ENCODE assay signal across 30 cellular contexts in genomic region chr9:16559418-16560188, GRCh38.
A peak's percentile ranks its signal among the peaks of the same experiment; 100 is the strongest.
DNase-seq lines count a peak whose midpoint lies in the region; ATAC-seq, FAIRE-seq and TF ChIP-seq lines count a peak whose summit lies in the region.
"Had no signal": no experiment of that assay in that cellular context is flagged by ENCODE, and none has a peak within 500 bp of the region (broad histone marks: within the 10 kb centered on the region; RNA-seq: fewer than 3 reads in every experiment).

No MANE protein-coding gene starts in this region.

- H3K4me1 Mint-ChIP-seq in T-helper 2 cell treated with Interferon-gamma antibody and Interleukin-4, amounts not matched to agents 5 μg/mL and 100 μg/mL, for 36 hours (ENCODE audit: low read depth): no peaks in the 10 kb centered on the region
- H3K4me1 Mint-ChIP-seq: activated naive CD8-positive, alpha-beta T cell treated with anti-CD3 and anti-CD28 coated beads for 36 hours; CD4-positive, alpha-beta memory T cell; stimulated activated naive CD8-positive, alpha-beta T cell treated with anti-CD3 and anti-CD28 coated beads, Interleukin-15, amount 100 ng/mL, for 72 hours had no signal

- H3K9ac ChIP-seq in liver (ENCODE audit: low read depth in 1 of 2, low read length in 2 of 2) (no peak overlapping the region), HepG2 (ENCODE audit: insufficient read depth, low read depth, low read length) (no peak overlapping the region), mesendoderm (ENCODE audit: low read length) (no peak overlapping the region)
- H3K9ac ChIP-seq: SK-N-SH had no signal

- no peaks in the 10 kb centered on the region for H3K79me1 ChIP-seq in mesendoderm (ENCODE audit: low read length)

- TF ChIP-seq EP300 in HepG2 (IDR thresholded peaks at IDR 0.05; ENCODE audit: low read depth in 2 of 2, low read length in 2 of 2) (no peak), HepG2 (CRISPR knock-in tag; IDR thresholded peaks at IDR 0.05; ENCODE audit: borderline replicate concordance) (no peak)

- TF ChIP-seq RAD21 in liver (IDR thresholded peaks at IDR 0.05) (peak; percentile 52 to 61), HepG2 (CRISPR knock-in tag; IDR thresholded peaks at IDR 0.05) (no peak)

- no peaks in the 10 kb centered on the region for H3K36me3 Mint-ChIP-seq in T-helper 2 cell treated with Interferon-gamma antibody and Interleukin-4, amounts not matched to agents 5 μg/mL and 100 μg/mL, for 36 hours (ENCODE audit: low read depth)
- H3K36me3 Mint-ChIP-seq: activated CD4-positive, alpha-beta memory T cell treated with anti-CD3 and anti-CD28 coated beads for 36 hours; activated naive CD8-positive, alpha-beta T cell treated with anti-CD3 and anti-CD28 coated beads for 36 hours; CD4-positive, alpha-beta memory T cell had no signal

- no peak for TF ChIP-seq CTCF in liver (IDR thresholded peaks at IDR 0.05; ENCODE audit: low read depth, low read length, missing input control)
- no peak for TF ChIP-seq CTCF in HepG2 (CRISPR knock-in tag; IDR thresholded peaks at IDR 0.05)

- no peak overlapping the region for H4K8ac ChIP-seq in mesendoderm (ENCODE audit: low read depth, low read length)

- DNase-seq in HepG2 (ENCODE audit: low spot score) (no peak), NCI-H69 (lab: John Stamatoyannopoulos, UW) (peak; percentile 55), mesendoderm (peak; percentile 52)
- DNase-seq in stimulated activated naive CD8-positive, alpha-beta T cell treated with anti-CD3 and anti-CD28 coated beads, Interleukin-15, Interleukin-2, amounts not matched to agents 100 U/mL and 50 U/mL, for 24 hours: no peak
- DNase-seq in T-helper 2 cell treated with Interferon-gamma antibody and Interleukin-4, amounts not matched to agents 5 μg/mL and 100 μg/mL, for 36 hours (ENCODE audit: low spot score): no peak
- DNase-seq: activated CD4-positive, alpha-beta memory T cell treated with anti-CD3 and anti-CD28 coated beads for 36 hours; activated CD4-positive, CD25-positive, alpha-beta regulatory T cell treated with anti-CD3 and anti-CD28 coated beads, Interleukin-2, amount 50 U/mL, for 72 hours; activated CD8-positive, alpha-beta memory T cell treated with anti-CD3 and anti-CD28 coated beads, Interleukin-2, amount 50 U/mL, for 48 hours; activated naive CD8-positive, alpha-beta T cell treated with anti-CD3 and anti-CD28 coated beads for 36 hours; aorta; CD4-positive, alpha-beta memory T cell; cortex of kidney; endodermal cell; foreskin keratinocyte; kidney glomerular epithelial cell; mammary epithelial cell; NCI-H1694; NCI-H226; NCI-H748 treated with DMSO at 0.1 percent for 48 hours; SK-N-SH; stimulated activated naive CD8-positive, alpha-beta T cell treated with anti-CD3 and anti-CD28 coated beads, Interleukin-15, amount 100 ng/mL, for 72 hours; tibial artery had no signal

- in situ Hi-C loops in HepG2 (cut with HindIII; ENCODE audit: extremely low pct_ligation_motif_present, low pct_unique_long_range_greater_than_20kb): no loop called here

- ATAC-seq in HepG2 (no peak), GM21528 (IDR thresholded peaks at IDR 0.05; ENCODE audit: low FRiP score, unreplicated experiment) (no peak), HG03520 (IDR thresholded peaks at IDR 0.05; ENCODE audit: unreplicated experiment) (no peak)
- no peak for ATAC-seq in stimulated activated naive CD8-positive, alpha-beta T cell treated with anti-CD3 and anti-CD28 coated beads, Interleukin-15, Interleukin-2, amounts not matched to agents 100 U/mL and 50 U/mL, for 24 hours
- ATAC-seq: A549; foreskin keratinocyte; stimulated activated naive CD8-positive, alpha-beta T cell treated with anti-CD3 and anti-CD28 coated beads, Interleukin-15, amount 100 ng/mL, for 72 hours had no signal

- H3K9me3 ChIP-seq in liver (ENCODE audit: control insufficient read depth in 4 of 4, low read length in 3 of 4): no peaks in the 10 kb centered on the region
- H3K9me3 ChIP-seq in HepG2 (ENCODE audit: low read length): no peaks in the 10 kb centered on the region
- H3K9me3 ChIP-seq: A549, esophagus muscularis mucosa, neutrophil, prostate gland, SK-N-SH, tibial artery had no signal

- H3K27me3 Mint-ChIP-seq in T-helper 2 cell treated with Interferon-gamma antibody and Interleukin-4, amounts not matched to agents 5 μg/mL and 100 μg/mL, for 36 hours (ENCODE audit: low read depth): no peaks in the 10 kb centered on the region
- H3K27me3 Mint-ChIP-seq: activated CD4-positive, alpha-beta memory T cell treated with anti-CD3 and anti-CD28 coated beads for 36 hours; activated naive CD8-positive, alpha-beta T cell treated with anti-CD3 and anti-CD28 coated beads for 36 hours; CD4-positive, alpha-beta memory T cell; stimulated activated naive CD8-positive, alpha-beta T cell treated with anti-CD3 and anti-CD28 coated beads, Interleukin-15, amount 100 ng/mL, for 72 hours had no signal

- H2BK5ac ChIP-seq in mesendoderm (ENCODE audit: low read length): no peak overlapping the region

- no peak overlapping the region for H4K5ac ChIP-seq in mesendoderm (ENCODE audit: low read length)

- BruUV-seq in HepG2 (replicated peaks; lab: Mats Ljungman, UMichigan): no TSS peak

- H2AFZ ChIP-seq in HepG2 (ENCODE audit: low read length): no peak overlapping the region

- CTCF ChIA-PET in HepG2 (lab: Yijun Ruan, JAX; ENCODE audit: low intra/inter-chr PET ratio, low total read pairs): no interaction called here

- H3K4me2 ChIP-seq in HepG2 (ENCODE audit: low read depth, low read length): no peak overlapping the region
- H3K4me2 ChIP-seq in mesendoderm (ENCODE audit: low read length): no peak overlapping the region
- H3K4me2 ChIP-seq: A549, SK-N-SH had no signal

- H3K4me3 ChIP-seq in liver (ENCODE audit: low read depth in 1 of 3, low read length in 3 of 3) (no peak overlapping the region), HepG2 (replicated peaks in 1 of 3; ENCODE audit: insufficient read depth in 1 of 3, low read depth in 2 of 3, low read length in 3 of 3) (no peak overlapping the region), mesendoderm (ENCODE audit: low read length) (no peak overlapping the region)
- H3K4me3 ChIP-seq: A549, esophagus muscularis mucosa, prostate gland, tibial artery had no signal

- no peak overlapping the region for H3K4ac ChIP-seq in mesendoderm (ENCODE audit: low read depth, low read length)

- H3K27ac Mint-ChIP-seq in T-helper 2 cell treated with Interferon-gamma antibody and Interleukin-4, amounts not matched to agents 5 μg/mL and 100 μg/mL, for 36 hours: no peak overlapping the region
- H3K27ac Mint-ChIP-seq: activated CD4-positive, alpha-beta memory T cell treated with anti-CD3 and anti-CD28 coated beads for 36 hours; activated naive CD8-positive, alpha-beta T cell treated with anti-CD3 and anti-CD28 coated beads for 36 hours; CD4-positive, alpha-beta memory T cell; endodermal cell; stimulated activated naive CD8-positive, alpha-beta T cell treated with anti-CD3 and anti-CD28 coated beads, Interleukin-15, amount 100 ng/mL, for 72 hours; T-helper 1 cell treated with Interleukin-12 subunit alpha and Interleukin-12 subunit beta and Interleukin-4 antibody, amounts not matched to agents 30 μg/mL and 1 μg/mL, for 36 hours had no signal

- 43% methylated on average over 6 of the region's 6 CpGs for WGBS in liver
- WGBS in HepG2 (ENCODE audit: low lambda C conversion rate): 2% methylated on average over 6 of the region's 6 CpGs
- WGBS in mesendoderm (ENCODE audit: extremely low coverage, insufficient coverage, low lambda C conversion rate): no CpG with 5 or more reads among the region's 6 CpGs

- H3K36me3 ChIP-seq in liver (ENCODE audit: control insufficient read depth in 4 of 4, insufficient read depth in 3 of 4, low read depth in 1 of 4, low read length in 3 of 4) (no peaks in the 10 kb centered on the region), HepG2 (replicated peaks in 1 of 2; ENCODE audit: control insufficient read depth in 1 of 2, insufficient read depth in 2 of 2, low read length in 2 of 2) (no peaks in the 10 kb centered on the region), mesendoderm (ENCODE audit: control insufficient read depth, insufficient read depth, low read length) (no peaks in the 10 kb centered on the region)
- H3K36me3 ChIP-seq: esophagus muscularis mucosa, neutrophil, prostate gland, tibial artery had no signal

- no peak overlapping the region for H2BK120ac ChIP-seq in mesendoderm (ENCODE audit: low read depth, low read length)

- H3K4me1 ChIP-seq in liver (ENCODE audit: control insufficient read depth in 4 of 4, insufficient read depth in 4 of 4, low read length in 3 of 4) (peaks cover 3 to 10% (median 5%) of the 10 kb centered on the region in 4 donors), HepG2 (ENCODE audit: insufficient read depth, low read length) (no peaks in the 10 kb centered on the region), mesendoderm (ENCODE audit: control insufficient read depth, low read depth, low read length) (peaks cover 4% of the 10 kb centered on the region)
- H3K4me1 ChIP-seq: A549, foreskin keratinocyte, prostate gland, tibial artery had no signal

- H3K79me2 ChIP-seq in HepG2 (ENCODE audit: insufficient read depth, low read length) (no peaks in the 10 kb centered on the region), mesendoderm (ENCODE audit: control insufficient read depth, insufficient read depth, low read length) (no peaks in the 10 kb centered on the region)

- peak overlapping the region; percentile 9 for H3K56ac ChIP-seq in mesendoderm (ENCODE audit: low read length)

- no peak overlapping the region for H3K23ac ChIP-seq in mesendoderm (ENCODE audit: low read length)

- FAIRE-seq in HepG2 (lab: Jason Lieb, UNC): no peak
- FAIRE-seq: A549 had no signal

- intact Hi-C loops in HepG2 (cut with micrococcal nuclease; ENCODE audit: unreplicated experiment): no loop called here

- no peak overlapping the region for H3K18ac ChIP-seq in mesendoderm (ENCODE audit: low read length)

- no peak for TF ChIP-seq POLR2A in HepG2 (IDR thresholded peaks at IDR 0.05; ENCODE audit: insufficient read depth in 1 of 2, low read depth in 2 of 2, low read length in 2 of 2)

- H3K9me3 Mint-ChIP-seq in T-helper 2 cell treated with Interferon-gamma antibody and Interleukin-4, amounts not matched to agents 5 μg/mL and 100 μg/mL, for 36 hours: peaks cover 5% of the 10 kb centered on the region
- H3K9me3 Mint-ChIP-seq: activated naive CD8-positive, alpha-beta T cell treated with anti-CD3 and anti-CD28 coated beads for 36 hours; endodermal cell; stimulated activated naive CD8-positive, alpha-beta T cell treated with anti-CD3 and anti-CD28 coated beads, Interleukin-15, amount 100 ng/mL, for 72 hours; T-helper 1 cell treated with Interleukin-12 subunit alpha and Interleukin-12 subunit beta and Interleukin-4 antibody, amounts not matched to agents 30 μg/mL and 1 μg/mL, for 36 hours had no signal

- POLR2A ChIA-PET in HepG2 (lab: Yijun Ruan, JAX): no interaction called here

- H3K27ac ChIP-seq in liver (ENCODE audit: low read depth in 1 of 2, low read length in 2 of 2) (peak overlapping the region in 1 of 2 donors; percentile 41), HepG2 (ENCODE audit: extremely low read length, insufficient read depth, low read length) (no peak overlapping the region), mesendoderm (ENCODE audit: low read depth, low read length) (no peak overlapping the region)
- H3K27ac ChIP-seq: A549, esophagus muscularis mucosa, foreskin keratinocyte, neutrophil, prostate gland, tibial artery had no signal

- no peak overlapping the region for H2BK15ac ChIP-seq in mesendoderm (replicated peaks; ENCODE audit: low read depth)

- H4K20me1 ChIP-seq in HepG2 (ENCODE audit: insufficient read depth, low read length): no peaks in the 10 kb centered on the region

- no peaks in the 10 kb centered on the region for H3K27me3 ChIP-seq in liver (ENCODE audit: control insufficient read depth in 4 of 4, insufficient read depth in 4 of 4, low read length in 3 of 4)
- no peaks in the 10 kb centered on the region; a peak in 2 of 5 replicates for H3K27me3 ChIP-seq in HepG2 (ENCODE audit: control insufficient read depth in 1 of 2, insufficient read depth in 2 of 2, low read length in 2 of 2)
- H3K27me3 ChIP-seq in mesendoderm (ENCODE audit: insufficient read depth, low read length, poor library complexity): no peaks in the 10 kb centered on the region
- H3K27me3 ChIP-seq: esophagus muscularis mucosa, foreskin keratinocyte, neutrophil, tibial artery had no signal

- H2AK5ac ChIP-seq in mesendoderm (ENCODE audit: low read length): no peak overlapping the region

- no peak overlapping the region for H3K4me3 Mint-ChIP-seq in T-helper 2 cell treated with Interferon-gamma antibody and Interleukin-4, amounts not matched to agents 5 μg/mL and 100 μg/mL, for 36 hours
- H3K4me3 Mint-ChIP-seq: activated CD4-positive, alpha-beta memory T cell treated with anti-CD3 and anti-CD28 coated beads for 36 hours; activated naive CD8-positive, alpha-beta T cell treated with anti-CD3 and anti-CD28 coated beads for 36 hours; CD4-positive, alpha-beta memory T cell; endodermal cell; stimulated activated naive CD8-positive, alpha-beta T cell treated with anti-CD3 and anti-CD28 coated beads, Interleukin-15, amount 100 ng/mL, for 72 hours; T-helper 1 cell treated with Interleukin-12 subunit alpha and Interleukin-12 subunit beta and Interleukin-4 antibody, amounts not matched to agents 30 μg/mL and 1 μg/mL, for 36 hours had no signal

Comparison
In these comparisons a context has a peak if more than half of its experiments do, and no peak if none do; other contexts are left out.
1. DNase-seq: peak in NCI-H69 (single experiment) and mesendoderm (single experiment); none in HepG2 (single experiment), stimulated activated naive CD8-positive, alpha-beta T cell treated with anti-CD3 and anti-CD28 coated beads, Interleukin-15, Interleukin-2, amounts not matched to agents 100 U/mL and 50 U/mL, for 24 hours (single experiment) and T-helper 2 cell treated with Interferon-gamma antibody and Interleukin-4, amounts not matched to agents 5 μg/mL and 100 μg/mL, for 36 hours (single experiment).